Comparison of ENCODE assay signal across 1 cellular context in genomic region chr9:131103024-131103423, GRCh38.
TF ChIP-seq lines count a peak whose summit lies in the region.

No MANE protein-coding gene starts in this region.

TF ChIP-seq in K562, 482 proteins besides CTCF, POLR2A, EP300 and RAD21:
- TF ChIP-seq CGGBP1 (CRISPR knock-in tag; IDR thresholded peaks at IDR 0.05) (no peak), CHD2 (IDR thresholded peaks at IDR 0.05; ENCODE audit: low read depth, low read length) (no peak), ZNF398 (CRISPR knock-in tag; IDR thresholded peaks at IDR 0.05) (no peak), STAT6 (CRISPR knock-in tag; IDR thresholded peaks at IDR 0.05) (0 out of 2 replicates have a peak, but pooled peaks have one; percentile 58), MLX (CRISPR knock-in tag; conservative IDR thresholded peaks at IDR 0.05) (0 out of 4 replicates have a peak, but pooled peaks of 1 of the 2 experiments have one; percentile 36), SIN3B (IDR thresholded peaks at IDR 0.05; ENCODE audit: low read depth) (no peak)
TF ChIP-seq in K562: peak in this region for 2.
